In genomic region chr19:55133639-55134444, GRCh38 we compare ENCODE assay signal across 1 cellular context.
TF ChIP-seq lines count a peak whose summit lies in the region.

No MANE protein-coding gene starts in this region.

TF ChIP-seq in K562, 482 proteins besides CTCF, POLR2A, EP300 and RAD21:
- TF ChIP-seq LCOR (CRISPR knock-in tag; IDR thresholded peaks at IDR 0.05), result no peak
- TF ChIP-seq PHB2 (IDR thresholded peaks at IDR 0.05; ENCODE audit: low read depth), result no peak
- no peak for TF ChIP-seq ZNF384 (IDR thresholded peaks at IDR 0.05; ENCODE audit: low read depth, low read length)
- TF ChIP-seq KDM1A (IDR thresholded peaks at IDR 0.05), result peak; percentile 11 to 28; a peak in 2 of 4 replicates
- no peak for TF ChIP-seq BRD9 (IDR thresholded peaks at IDR 0.05; ENCODE audit: low read depth, partially characterized antibody)
- peak; percentile 68 for TF ChIP-seq ZFP36 (IDR thresholded peaks at IDR 0.05; ENCODE audit: low read depth, low read length, partially characterized antibody)
- no peak for TF ChIP-seq THAP7 (CRISPR knock-in tag; IDR thresholded peaks at IDR 0.05)
- no peak for TF ChIP-seq NKRF (IDR thresholded peaks at IDR 0.05; ENCODE audit: borderline replicate concordance)
- TF ChIP-seq HMGXB4 (CRISPR knock-in tag; IDR thresholded peaks at IDR 0.05), result no peak
